21 cellular contexts compared by ENCODE assay signal in genomic region chr2:61363580-61363979, GRCh38.
DNase-seq lines count a peak whose midpoint lies in the region; ATAC-seq, FAIRE-seq and TF ChIP-seq lines count a peak whose summit lies in the region.
"Had no signal": no experiment of that assay in that cellular context is flagged by ENCODE, and none has a peak within 500 bp of the region (broad histone marks: within the 10 kb centered on the region; RNA-seq: fewer than 3 reads in every experiment).

No MANE protein-coding gene starts in this region.

- peaks cover 18% of the 10 kb centered on the region for H3K36me3 ChIP-seq in astrocyte (ENCODE audit: insufficient read depth, low read length)
- peaks cover 5 to 21% (median 10%) of the 10 kb centered on the region in 3 donors for H3K36me3 ChIP-seq in tibial artery

- ATAC-seq in natural killer cell treated with Interleukin-12 subunit alpha and Interleukin-12 subunit beta and Interleukin-15 and Interleukin-18, amount 100 ng/mL, for 72 hours, result peak in 1 of 2 donors; percentile 46
- ATAC-seq in natural killer cell, result no peak
- no peak for ATAC-seq in GM21423 (IDR thresholded peaks at IDR 0.05; ENCODE audit: unreplicated experiment)
- ATAC-seq: SK-N-SH treated with all-trans-retinoic acid at 6 μM for 48 hours had no signal

- H3K9me3 ChIP-seq in astrocyte (ENCODE audit: insufficient read depth, low read depth, low read length) (no peaks in the 10 kb centered on the region), tibial artery (no peaks in the 10 kb centered on the region)
- H3K9me3 ChIP-seq: Peyer's patch had no signal

- H3K4me2 ChIP-seq in astrocyte (ENCODE audit: low read length), result no peak overlapping the region

- H3K27me3 ChIP-seq in astrocyte (ENCODE audit: insufficient read depth, low read length), result no peaks in the 10 kb centered on the region
- no peaks in the 10 kb centered on the region for H3K27me3 ChIP-seq in tibial artery
- H3K27me3 ChIP-seq: MG63, Peyer's patch had no signal

- H3K27ac ChIP-seq in astrocyte (ENCODE audit: low read depth, low read length), result no peak overlapping the region
- no peak overlapping the region for H3K27ac ChIP-seq in tibial artery
- H3K27ac ChIP-seq: Peyer's patch had no signal

- H4K20me1 ChIP-seq in astrocyte (ENCODE audit: insufficient read depth, low read length), result peaks cover 31% of the 10 kb centered on the region

- no peaks in the 10 kb centered on the region for H3K9me3 Mint-ChIP-seq in natural killer cell treated with Interleukin-12 subunit alpha and Interleukin-12 subunit beta and Interleukin-15 and Interleukin-18, amount 100 ng/mL, for 72 hours
- H3K9me3 Mint-ChIP-seq in natural killer cell (no peaks in the 10 kb centered on the region), astrocyte (ENCODE audit: unreplicated experiment) (no peaks in the 10 kb centered on the region)
- H3K9me3 Mint-ChIP-seq: H9 had no signal

- no peaks in the 10 kb centered on the region for H3K27me3 Mint-ChIP-seq in natural killer cell treated with Interleukin-12 subunit alpha and Interleukin-12 subunit beta and Interleukin-15 and Interleukin-18, amount 100 ng/mL, for 72 hours
- H3K27me3 Mint-ChIP-seq in natural killer cell (ENCODE audit: low read depth in 2 of 2) (no peaks in the 10 kb centered on the region), astrocyte (ENCODE audit: low read depth, unreplicated experiment) (no peaks in the 10 kb centered on the region)
- H3K27me3 Mint-ChIP-seq: CD4-positive, CD25-positive, alpha-beta regulatory T cell had no signal

- H3K4me1 ChIP-seq in astrocyte (ENCODE audit: insufficient read depth, low read length) (no peaks in the 10 kb centered on the region), tibial artery (peaks cover 0 to 13% (median 0%) of the 10 kb centered on the region in 4 donors)
- H3K4me1 ChIP-seq: Peyer's patch had no signal

- FAIRE-seq in HTR-8/SVneo (lab: Jason Lieb, UNC), result peak; percentile 28
- FAIRE-seq in astrocyte (lab: Jason Lieb, UNC), result peak; percentile 60
- FAIRE-seq: GM18507 had no signal

- no peak overlapping the region for H2AFZ ChIP-seq in astrocyte (ENCODE audit: low read depth, low read length)

- H3K4me3 ChIP-seq in astrocyte (ENCODE audit: insufficient read depth, low read depth, low read length), result no peak overlapping the region
- no peak overlapping the region for H3K4me3 ChIP-seq in tibial artery
- H3K4me3 ChIP-seq: MG63, Peyer's patch had no signal

- H3K4me3 Mint-ChIP-seq in natural killer cell treated with Interleukin-12 subunit alpha and Interleukin-12 subunit beta and Interleukin-15 and Interleukin-18, amount 100 ng/mL, for 72 hours, result no peak overlapping the region
- H3K4me3 Mint-ChIP-seq in natural killer cell (no peak overlapping the region), astrocyte (ENCODE audit: unreplicated experiment) (no peak overlapping the region)
- H3K4me3 Mint-ChIP-seq: CD4-positive, CD25-positive, alpha-beta regulatory T cell; H9 had no signal

- peaks cover 20% of the 10 kb centered on the region for H3K36me3 Mint-ChIP-seq in natural killer cell treated with Interleukin-12 subunit alpha and Interleukin-12 subunit beta and Interleukin-15 and Interleukin-18, amount 100 ng/mL, for 72 hours
- no peaks in the 10 kb centered on the region for H3K36me3 Mint-ChIP-seq in natural killer cell
- H3K36me3 Mint-ChIP-seq in astrocyte (ENCODE audit: low read depth, unreplicated experiment), result peaks cover 6% of the 10 kb centered on the region

- H3K27ac Mint-ChIP-seq in natural killer cell treated with Interleukin-12 subunit alpha and Interleukin-12 subunit beta and Interleukin-15 and Interleukin-18, amount 100 ng/mL, for 72 hours, result peak overlapping the region; percentile 21 to 71
- H3K27ac Mint-ChIP-seq in natural killer cell (no peak overlapping the region), astrocyte (ENCODE audit: unreplicated experiment) (no peak overlapping the region)
- H3K27ac Mint-ChIP-seq: H9 had no signal

- TF ChIP-seq CTCF in natural killer cell (IDR thresholded peaks at IDR 0.05) (no peak), astrocyte (IDR thresholded peaks at IDR 0.05; ENCODE audit: insufficient read depth, low read depth, low read length) (no peak), tibial artery (IDR thresholded peaks at IDR 0.05) (no peak)

- H3K79me2 ChIP-seq in astrocyte (ENCODE audit: insufficient read depth, low read length), result peaks cover 63% of the 10 kb centered on the region

- no peak for DNase-seq in natural killer cell treated with Interleukin-12 subunit alpha and Interleukin-12 subunit beta and Interleukin-15 and Interleukin-18, amount 100 ng/mL, for 72 hours (ENCODE audit: low spot score)
- DNase-seq in natural killer cell (no peak), HTR-8/SVneo (ENCODE audit: insufficient read length, low spot score) (no peak), astrocyte (ENCODE audit: low read depth) (no peak), tibial artery (no peak)
- DNase-seq in stimulated activated CD4-positive, alpha-beta T cell treated with anti-CD3 and anti-CD28 coated beads, Interleukin-15, amount 100 ng/mL, for 24 hours, result no peak
- DNase-seq: CD4-positive, CD25-positive, alpha-beta regulatory T cell; DMS79; H9; Karpas-422; MG63; NCI-H1417; NCI-H1694 treated with DMSO at 0.1 percent for 48 hours; NCI-H2081 treated with DMSO at 0.1 percent for 48 hours; NCI-H2171 treated with DMSO at 0.1 percent for 48 hours; NCI-H524 treated with DMSO at 0.1 percent for 48 hours; NCI-H82; Peyer's patch had no signal

- intact Hi-C loops in natural killer cell (cut with micrococcal nuclease), result no loop called here
- intact Hi-C loops in tibial artery (cut with DNase I; ENCODE audit: low total_unique reads), result no loop called here

- H3K9ac ChIP-seq in astrocyte (ENCODE audit: low read length), result no peak overlapping the region

- peaks cover 37 to 47% of the 10 kb centered on the region in 2 donors for H3K4me1 Mint-ChIP-seq in natural killer cell treated with Interleukin-12 subunit alpha and Interleukin-12 subunit beta and Interleukin-15 and Interleukin-18, amount 100 ng/mL, for 72 hours (ENCODE audit: low read depth in 2 of 2)
- H3K4me1 Mint-ChIP-seq in natural killer cell, result peaks cover 45 to 64% of the 10 kb centered on the region in 2 donors
- peaks cover 2% of the 10 kb centered on the region for H3K4me1 Mint-ChIP-seq in astrocyte (ENCODE audit: low read depth, unreplicated experiment)
- H3K4me1 Mint-ChIP-seq: H9 had no signal

Comparison
In these comparisons a context has a peak if more than half of its experiments do, and no peak if none do; other contexts are left out.
1. H3K27ac Mint-ChIP-seq: peak in natural killer cell treated with Interleukin-12 subunit alpha and Interleukin-12 subunit beta and Interleukin-15 and Interleukin-18, amount 100 ng/mL, for 72 hours (2 of 2); none in natural killer cell (0 of 2) and astrocyte (single experiment).